Comparison of ENCODE assay signal across 17 cellular contexts in the genomic region with DNA sequence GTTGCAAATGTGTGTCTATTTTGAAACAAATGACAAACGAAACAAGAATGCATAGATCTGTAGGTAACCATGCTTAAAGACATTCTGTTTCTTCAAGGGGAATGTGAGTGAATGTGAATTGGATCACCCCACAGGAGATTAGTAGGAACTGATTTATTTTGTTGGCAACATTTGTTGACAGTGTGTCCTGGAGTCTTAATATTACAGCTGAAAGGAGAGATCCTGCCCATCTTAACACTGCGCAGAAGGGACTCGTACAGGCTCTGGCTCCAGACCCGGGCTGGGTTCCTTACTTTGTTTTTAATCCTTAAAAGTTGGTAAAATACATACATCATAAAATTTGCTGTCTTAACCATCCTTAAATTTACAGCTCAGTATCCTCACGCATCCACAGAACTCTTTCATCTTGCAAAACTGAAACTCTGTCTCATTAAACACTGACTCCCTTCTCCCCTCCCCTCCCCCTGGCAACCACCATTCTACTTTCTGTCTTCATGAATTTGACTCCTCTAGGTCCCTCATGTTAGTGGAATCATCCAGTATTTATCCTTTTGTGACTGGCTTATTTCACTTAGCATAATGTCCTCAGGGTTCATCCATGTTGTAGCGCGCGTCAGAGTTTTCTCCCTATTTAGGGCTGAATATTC.
A peak's percentile ranks its signal among the peaks of the same experiment; 100 is the strongest.
DNase-seq lines count a peak whose midpoint lies in the region; ATAC-seq and TF ChIP-seq lines count a peak whose summit lies in the region.
"Had no signal": no experiment of that assay in that cellular context is flagged by ENCODE, and none has a peak within 500 bp of the region (broad histone marks: within the 10 kb centered on the region; RNA-seq: fewer than 3 reads in every experiment).

No MANE protein-coding gene starts in this region.

- peaks cover 100% of the 10 kb centered on the region for H3K4me1 ChIP-seq in DND-41 (ENCODE audit: insufficient read depth, low read length)

- peaks cover 100% of the 10 kb centered on the region for H4K20me1 ChIP-seq in DND-41 (ENCODE audit: insufficient read depth, low read length)

- DNase-seq in DND-41 (peak; percentile 38), HS-27A (ENCODE audit: low read depth) (peak; percentile 4), astrocyte of the spinal cord (ENCODE audit: low read depth, low spot score) (peak; percentile 62), left colon (no peak), anterior cingulate cortex (lab: John Stamatoyannopoulos, UW) (no peak), DMS53 treated with DMSO at 0.1 percent for 48 hours (lab: John Stamatoyannopoulos, UW; ENCODE audit: unreplicated experiment) (no peak)
- DNase-seq: activated CD4-positive, CD25-positive, alpha-beta regulatory T cell treated with anti-CD3 and anti-CD28 coated beads, Interleukin-2, amount 50 U/mL, for 72 hours; activated gamma-delta T cell treated with Interleukin-2 at 50 U/mL for 16 hours; kidney; NCI-H1436; SIG-M5; thyroid gland had no signal

- no peak for TF ChIP-seq CTCF in DND-41 (IDR thresholded peaks at IDR 0.05; ENCODE audit: borderline replicate concordance, extremely low read depth, low read length, poor library complexity, severe bottlenecking)
- TF ChIP-seq CTCF in astrocyte of the spinal cord (IDR thresholded peaks at IDR 0.05; ENCODE audit: low read depth, low read length), result no peak
- no peak for TF ChIP-seq CTCF in nephron (IDR thresholded peaks at IDR 0.05; ENCODE audit: unreplicated experiment in 3 of 3)

- H3K27ac ChIP-seq in DND-41 (ENCODE audit: low read length), result peak overlapping the region; percentile 70
- H3K27ac ChIP-seq: coronary artery, thyroid gland had no signal

- H2AFZ ChIP-seq in DND-41 (ENCODE audit: low read depth, low read length), result no peak overlapping the region

- intact Hi-C loops in left colon (cut with DNase I, micrococcal nuclease), result no loop called here

- H3K9ac ChIP-seq in DND-41 (ENCODE audit: low read depth, low read length), result no peak overlapping the region

- peaks cover 86% of the 10 kb centered on the region for H3K4me1 Mint-ChIP-seq in nephron

- peak overlapping the region in 2 of 3 experiments; percentile 7 to 70 for H3K4me3 Mint-ChIP-seq in nephron

- peak overlapping the region; percentile 4; the same call in 1 of the 2 replicates for H3K4me2 ChIP-seq in DND-41 (ENCODE audit: insufficient read depth, low read length)

- no peak overlapping the region for H3K4me3 ChIP-seq in DND-41 (ENCODE audit: low read depth in 1 of 2, low read length in 2 of 2)
- H3K4me3 ChIP-seq in astrocyte of the spinal cord (ENCODE audit: low read depth, low read length), result no peak overlapping the region
- H3K4me3 ChIP-seq: coronary artery, gastroesophageal sphincter, skin epidermis, thyroid gland had no signal

- no peaks in the 10 kb centered on the region for H3K36me3 Mint-ChIP-seq in nephron (ENCODE audit: low read depth)

- ATAC-seq in DND-41 (ENCODE audit: insufficient read depth, low read depth), result peak; percentile 49
- ATAC-seq in left colon, result no peak
- ATAC-seq: HepG2 had no signal

- peak overlapping the region; percentile 77 to 80 (median 79) for H3K27ac Mint-ChIP-seq in nephron

- peaks cover 100% of the 10 kb centered on the region for H3K79me2 ChIP-seq in DND-41 (ENCODE audit: insufficient read depth, low read length)

- no peaks in the 10 kb centered on the region for H3K9me3 Mint-ChIP-seq in nephron

- H3K27me3 Mint-ChIP-seq in nephron (ENCODE audit: low read depth), result peaks cover 9% of the 10 kb centered on the region

- peaks cover 83% of the 10 kb centered on the region for H3K36me3 ChIP-seq in DND-41 (ENCODE audit: insufficient read depth, low read length)
- H3K36me3 ChIP-seq: gastroesophageal sphincter, thyroid gland had no signal

- H3K9me3 ChIP-seq in DND-41 (ENCODE audit: insufficient read depth, low read length, severe bottlenecking), result no peaks in the 10 kb centered on the region
- H3K9me3 ChIP-seq: gastroesophageal sphincter, thyroid gland had no signal

- no peaks in the 10 kb centered on the region for H3K27me3 ChIP-seq in DND-41 (ENCODE audit: insufficient read depth, low read length, poor library complexity)
- H3K27me3 ChIP-seq: gastroesophageal sphincter, thyroid gland had no signal

- in situ Hi-C loops in astrocyte of the spinal cord (cut with HindIII; ENCODE audit: low sequenced_read_pairs), result no loop called here

Comparison
In these comparisons a context has a peak if more than half of its experiments do, and no peak if none do; other contexts are left out.
1. DNase-seq: peak in DND-41 (single experiment), HS-27A (single experiment) and astrocyte of the spinal cord (single experiment); none in left colon (0 of 2), anterior cingulate cortex (0 of 58) and DMS53 treated with DMSO at 0.1 percent for 48 hours (single experiment).